In genomic region chr20:36050436-36051317, GRCh38 we compare ENCODE assay signal across 8 cellular contexts.
DNase-seq lines count a peak whose midpoint lies in the region; ATAC-seq and TF ChIP-seq lines count a peak whose summit lies in the region.

No MANE protein-coding gene starts in this region.

- TF ChIP-seq CTCF in AG09319 (IDR thresholded peaks at IDR 0.05; ENCODE audit: low read depth, low read length) (no peak), chondrocyte (IDR thresholded peaks at IDR 0.05) (peak; percentile 25)

- peak; percentile 91 for ATAC-seq in GM19035 (IDR thresholded peaks at IDR 0.05; ENCODE audit: unreplicated experiment)
- ATAC-seq in HG03378 (IDR thresholded peaks at IDR 0.05; ENCODE audit: unreplicated experiment), result peak; percentile 78

- no peaks in the 10 kb centered on the region for H3K9me3 Mint-ChIP-seq in chondrocyte (ENCODE audit: low read depth)

- DNase-seq in AG09319 (ENCODE audit: extremely low read depth, low read depth) (peak; percentile 59), NCI-H446 treated with DMSO at 0.1 percent for 48 hours (lab: John Stamatoyannopoulos, UW) (peak; percentile 75), chondrocyte (ENCODE audit: low spot score) (peak; percentile 95), kidney tubule cell (ENCODE audit: low spot score) (peak; percentile 88)
- peak; percentile 91 to 92 for DNase-seq in activated CD4-positive, alpha-beta T cell treated with anti-CD3 and anti-CD28 coated beads for 24 hours (ENCODE audit: low read depth in 2 of 2)
- peak; percentile 88 to 92 for DNase-seq in stimulated activated CD4-positive, alpha-beta T cell treated with anti-CD3 and anti-CD28 coated beads, Interleukin-15, amount 100 ng/mL, for 48 hours (ENCODE audit: low read depth in 2 of 2)

- peaks cover 2% of the 10 kb centered on the region for H3K27me3 Mint-ChIP-seq in chondrocyte (ENCODE audit: low read depth)

- peaks cover 17% of the 10 kb centered on the region for H3K36me3 Mint-ChIP-seq in chondrocyte (ENCODE audit: low read depth)

- peak overlapping the region; percentile 93 for H3K4me3 Mint-ChIP-seq in chondrocyte (ENCODE audit: unreplicated experiment)

- H3K4me1 Mint-ChIP-seq in chondrocyte (ENCODE audit: low read depth), result peaks cover 37% of the 10 kb centered on the region

- H3K27ac Mint-ChIP-seq in chondrocyte (ENCODE audit: unreplicated experiment), result peak overlapping the region; percentile 94

Comparison
In these comparisons a context has a peak if more than half of its experiments do, and no peak if none do; other contexts are left out.
1. Peak in every context shown above with its lines: DNase-seq and ATAC-seq.